ENCODE assay signal across 12 cellular contexts in the genomic region with DNA sequence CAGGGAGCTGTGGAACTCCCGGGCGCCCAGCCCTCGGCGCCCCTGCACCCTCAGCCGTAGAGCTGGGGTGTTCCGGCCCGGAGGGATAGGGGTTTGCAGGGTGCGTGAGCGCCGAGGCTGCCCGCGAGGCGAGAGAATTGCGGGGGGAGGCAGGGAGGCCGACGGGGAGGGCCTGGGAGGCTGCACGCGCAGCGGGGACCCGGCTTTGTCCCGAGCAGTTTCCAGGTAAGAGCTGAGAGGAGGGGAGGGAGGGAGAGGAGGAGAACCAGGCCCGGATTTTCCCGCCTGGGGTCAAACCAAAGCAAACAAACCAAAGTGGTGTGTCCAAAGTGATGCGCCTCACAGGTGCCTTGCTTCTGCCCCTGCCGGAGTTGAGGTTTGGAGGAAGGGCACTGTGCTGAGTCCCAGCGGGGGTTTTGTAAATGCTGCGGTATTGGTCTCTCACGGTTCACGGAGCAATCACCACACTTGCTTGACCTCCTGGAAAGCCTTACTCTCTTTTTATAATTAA.
DNase-seq lines count a peak whose midpoint lies in the region; ATAC-seq and TF ChIP-seq lines count a peak whose summit lies in the region.
"Had no signal": no experiment of that assay in that cellular context is flagged by ENCODE, and none has a peak within 500 bp of the region (broad histone marks: within the 10 kb centered on the region; RNA-seq: fewer than 3 reads in every experiment).

No MANE protein-coding gene starts in this region.

- TF ChIP-seq POLR2A in tibial nerve (IDR thresholded peaks at IDR 0.05) = no peak

- H3K4me1 ChIP-seq in NT2/D1 (ENCODE audit: insufficient read depth, insufficient read length) = peaks cover 2% of the 10 kb centered on the region
- H3K4me1 ChIP-seq in mesodermal cell (ENCODE audit: control insufficient read depth, insufficient read depth, low read length, poor library complexity, severe bottlenecking) = peaks cover 15% of the 10 kb centered on the region
- H3K4me1 ChIP-seq in tibial nerve = peaks cover 0 to 31% (median 3%) of the 10 kb centered on the region in 4 donors

- H3K9me3 Mint-ChIP-seq in activated T-cell treated with anti-CD3 and anti-CD28 coated beads, Interleukin-2, amount 50 U/mL, for 4 hours = no peaks in the 10 kb centered on the region

- peaks cover 39% of the 10 kb centered on the region for H3K27me3 Mint-ChIP-seq in activated T-cell treated with anti-CD3 and anti-CD28 coated beads, Interleukin-2, amount 50 U/mL, for 4 hours (ENCODE audit: low read depth)

- H3K36me3 Mint-ChIP-seq in activated T-cell treated with anti-CD3 and anti-CD28 coated beads, Interleukin-2, amount 50 U/mL, for 4 hours (ENCODE audit: insufficient read depth) = no peaks in the 10 kb centered on the region

- H3K9me3 ChIP-seq in NT2/D1 (ENCODE audit: insufficient read depth, low read length) (no peaks in the 10 kb centered on the region), mesodermal cell (ENCODE audit: control insufficient read depth, low read length) (no peaks in the 10 kb centered on the region), tibial nerve (no peaks in the 10 kb centered on the region)
- H3K9me3 ChIP-seq: gastroesophageal sphincter had no signal

- peak overlapping the region; percentile 80 for H3K9ac ChIP-seq in NT2/D1 (ENCODE audit: insufficient read length, low read depth)

- ATAC-seq in GM18498 (IDR thresholded peaks at IDR 0.05; ENCODE audit: unreplicated experiment) = no peak
- no peak for ATAC-seq in activated T-cell treated with anti-CD3 and anti-CD28 coated beads, Interleukin-2, amount 50 U/mL, for 4 hours
- ATAC-seq: gastroesophageal sphincter had no signal

- H3K4me1 Mint-ChIP-seq in activated T-cell treated with anti-CD3 and anti-CD28 coated beads, Interleukin-2, amount 50 U/mL, for 4 hours (ENCODE audit: low read depth) = no peaks in the 10 kb centered on the region
- H3K4me1 Mint-ChIP-seq: B cell had no signal

- H3K27ac ChIP-seq in mesodermal cell (ENCODE audit: low read depth, low read length, severe bottlenecking) (no peak overlapping the region), tibial nerve (peak overlapping the region in 1 of 4 donors; percentile 59)
- H3K27ac ChIP-seq: gastroesophageal sphincter had no signal

- in situ Hi-C loops in ACHN (cut with HindIII; ENCODE audit: low pct_ligation_motif_present, low pct_unique_long_range_greater_than_20kb, low sequenced_read_pairs) = no loop called here

- H3K4me3 ChIP-seq in NT2/D1 (ENCODE audit: insufficient read length, low read depth) = peak overlapping the region; percentile 61
- peak overlapping the region; percentile 56 for H3K4me3 ChIP-seq in fibroblast of pulmonary artery (replicated peaks; ENCODE audit: low read depth, low read length)
- H3K4me3 ChIP-seq in mesodermal cell (ENCODE audit: extremely low read depth, insufficient read depth, low read length, poor library complexity, severe bottlenecking) = peak overlapping the region; percentile 53
- no peak overlapping the region for H3K4me3 ChIP-seq in tibial nerve

- TF ChIP-seq CTCF in fibroblast of pulmonary artery (IDR thresholded peaks at IDR 0.05; ENCODE audit: low read length, missing control alignments) (no peak), tibial nerve (IDR thresholded peaks at IDR 0.05) (no peak)

- DNase-seq in ACHN (peak; percentile 61), NT2/D1 (ENCODE audit: low read depth, low spot score) (no peak), fibroblast of pulmonary artery (ENCODE audit: low read depth) (no peak), germinal center (ENCODE audit: low spot score) (no peak), tibial nerve (ENCODE audit: low spot score in 2 of 2) (no peak)
- DNase-seq in activated T-cell treated with anti-CD3 and anti-CD28 coated beads, Interleukin-2, amount 50 U/mL, for 4 hours = no peak
- DNase-seq: activated T-cell treated with anti-CD3 and anti-CD28 coated beads, Interleukin-2, amount 50 U/mL, for 48 hours; NCI-H446 had no signal

- H3K36me3 ChIP-seq in NT2/D1 (ENCODE audit: insufficient read depth, insufficient read length, low read length) (no peaks in the 10 kb centered on the region), mesodermal cell (ENCODE audit: control insufficient read depth, insufficient read depth, low read length) (no peaks in the 10 kb centered on the region), tibial nerve (no peaks in the 10 kb centered on the region)
- H3K36me3 ChIP-seq: gastroesophageal sphincter had no signal

- H3K4me3 Mint-ChIP-seq in activated T-cell treated with anti-CD3 and anti-CD28 coated beads, Interleukin-2, amount 50 U/mL, for 4 hours = no peak overlapping the region
- H3K4me3 Mint-ChIP-seq: B cell had no signal

- 20 to 28% methylated on average over 21 to 27 of the region's 29 CpGs for WGBS in mesodermal cell (ENCODE audit: insufficient coverage in 2 of 2), 2 experiments
- 60 to 72% methylated on average over 29 of the region's 29 CpGs for WGBS in tibial nerve, 2 donors

- H3K27me3 ChIP-seq in NT2/D1 (ENCODE audit: insufficient read depth, insufficient read length) (no peaks in the 10 kb centered on the region), tibial nerve (peaks cover 0 to 13% of the 10 kb centered on the region in 2 donors)

- no peak for TF ChIP-seq EP300 in tibial nerve (IDR thresholded peaks at IDR 0.05)

Comparison
In these comparisons a context has a peak if more than half of its experiments do, and no peak if none do; other contexts are left out.
1. H3K4me3 ChIP-seq: peak in NT2/D1 (single experiment), fibroblast of pulmonary artery (single experiment) and mesodermal cell (single experiment); none in tibial nerve (0 of 4).